ENCODE assay signal across 8 cellular contexts in genomic region chr1:94734963-94735899, GRCh38.
A peak's percentile ranks its signal among the peaks of the same experiment; 100 is the strongest.
DNase-seq lines count a peak whose midpoint lies in the region; ATAC-seq and TF ChIP-seq lines count a peak whose summit lies in the region.

No MANE protein-coding gene starts in this region.

- in situ Hi-C loops in astrocyte of the cerebellum (cut with HindIII; ENCODE audit: low sequenced_read_pairs) = no loop called here

- DNase-seq in SIG-M5 treated with dmso at 0.1 percent for 504 hours (lab: John Stamatoyannopoulos, UW; ENCODE audit: unreplicated experiment) (peak; percentile 83), SIG-M5 (lab: John Stamatoyannopoulos, UW) (no peak), astrocyte of the cerebellum (ENCODE audit: low read depth) (peak; percentile 27), left lobe of liver (ENCODE audit: low spot score) (no peak), upper lobe of right lung (peak; percentile 72), pons (ENCODE audit: low spot score) (no peak)

- H3K36me3 ChIP-seq in upper lobe of right lung = no peaks in the 10 kb centered on the region

- peak overlapping the region; percentile 56 for H3K27ac ChIP-seq in upper lobe of right lung

- H3K4me3 ChIP-seq in astrocyte of the cerebellum (ENCODE audit: low read depth, low read length) (no peak overlapping the region), upper lobe of right lung (no peak overlapping the region)

- intact Hi-C loops in upper lobe of right lung (cut with DNase I) = no loop called here

- H3K27me3 ChIP-seq in upper lobe of right lung = no peaks in the 10 kb centered on the region

- no peaks in the 10 kb centered on the region for H3K9me3 ChIP-seq in upper lobe of right lung

- peaks cover 18% of the 10 kb centered on the region for H3K4me1 ChIP-seq in upper lobe of right lung

- TF ChIP-seq CTCF in astrocyte of the cerebellum (IDR thresholded peaks at IDR 0.05; ENCODE audit: low read depth, low read length, missing control alignments) = no peak
- no peak for TF ChIP-seq CTCF in upper lobe of right lung (IDR thresholded peaks at IDR 0.05)

- ATAC-seq in left lobe of liver = peak; percentile 32
- ATAC-seq in upper lobe of right lung = peak; percentile 83
- ATAC-seq in GM21528 (IDR thresholded peaks at IDR 0.05; ENCODE audit: low FRiP score, unreplicated experiment) = no peak
- no peak for ATAC-seq in GM21390 (IDR thresholded peaks at IDR 0.05; ENCODE audit: unreplicated experiment)

Comparison
In these comparisons a context has a peak if more than half of its experiments do, and no peak if none do; other contexts are left out.
1. DNase-seq: peak in SIG-M5 treated with dmso at 0.1 percent for 504 hours (single experiment), astrocyte of the cerebellum (single experiment) and upper lobe of right lung (single experiment); none in SIG-M5 (single experiment), left lobe of liver (single experiment) and pons (single experiment).
2. ATAC-seq: peak in left lobe of liver (single experiment) and upper lobe of right lung (single experiment); none in GM21528 (single experiment) and GM21390 (single experiment).